ENCODE assay signal across 38 cellular contexts in the genomic region with DNA sequence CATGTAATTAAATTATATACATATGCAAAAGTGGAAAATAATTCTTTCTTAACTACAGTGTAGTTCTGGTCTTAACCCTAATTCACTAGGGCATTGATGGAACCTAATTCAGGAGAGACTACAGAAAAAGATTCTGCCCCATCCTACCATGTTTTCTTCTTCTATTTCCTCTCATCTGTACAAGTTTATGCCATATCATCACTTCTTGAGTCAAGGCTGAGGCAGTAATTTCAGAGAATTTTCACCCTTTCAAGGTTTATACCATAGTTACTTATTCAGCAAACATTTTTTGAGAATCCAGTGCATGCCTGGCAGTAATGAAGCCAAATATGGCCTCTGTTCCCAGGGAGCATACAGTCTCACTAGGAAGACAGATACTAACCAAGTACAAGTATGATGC. TPM values are rescaled to one million over a fixed set of nuclear protein-coding genes. Genes with fewer than 3 reads are reported as not detected.
"Had no signal": no experiment of that assay in that cellular context is flagged by ENCODE, and none has a peak within 500 bp of the region (broad histone marks: within the 10 kb centered on the region; RNA-seq: fewer than 3 reads in every experiment).

No MANE protein-coding gene starts in this region.

- ATAC-seq: activated CD8-positive, alpha-beta T cell treated with anti-CD3 and anti-CD28 coated beads for 36 hours; activated naive CD8-positive, alpha-beta T cell treated with anti-CD3 and anti-CD28 coated beads, Interleukin-2, amount 50 U/mL, for 24 hours; WTC11 had no signal

- FAIRE-seq: bronchial epithelial cell had no signal

- H3K36me3 ChIP-seq: ascending aorta, cardiac muscle cell, WERI-Rb-1 had no signal

- H3K27ac ChIP-seq: ascending aorta, cardiac muscle cell, WERI-Rb-1 had no signal

- H3K4me3 ChIP-seq: ascending aorta, cardiac muscle cell had no signal

- H3K36me3 Mint-ChIP-seq: activated CD4-positive, alpha-beta memory T cell treated with anti-CD3 and anti-CD28 coated beads for 36 hours; activated naive CD4-positive, alpha-beta T cell treated with anti-CD3 and anti-CD28 coated beads, Interleukin-2, amount 10 ng/mL, durations not matched to agents 7 days and 5 days; activated naive CD4-positive, alpha-beta T cell treated with anti-CD3 and anti-CD28 coated beads, Interleukin-2, amount 50 U/mL, for 24 hours; activated naive CD8-positive, alpha-beta T cell; activated naive CD8-positive, alpha-beta T cell treated with anti-CD3 and anti-CD28 coated beads, Interleukin-2, amount 10 ng/mL, durations not matched to agents 7 days and 5 days; brain; WTC11 had no signal

- DNase-seq: activated CD4-positive, alpha-beta memory T cell treated with anti-CD3 and anti-CD28 coated beads for 36 hours; activated CD4-positive, alpha-beta T cell treated with anti-CD3 and anti-CD28 coated beads for 4 hours; activated CD4-positive, alpha-beta T cell treated with anti-CD3 and anti-CD28 coated beads, Interleukin-2, amount 10 ng/mL, durations not matched to agents 24 days and 14 days; activated CD4-positive, alpha-beta T cell treated with anti-CD3 and anti-CD28 coated beads, Interleukin-2, amount 50 U/mL, for 1 hour; activated CD4-positive, alpha-beta T cell treated with anti-CD3 and anti-CD28 coated beads, Interleukin-2, amount 50 U/mL, for 4 hours; activated CD4-positive, CD25-positive, alpha-beta regulatory T cell; activated CD4-positive, CD25-positive, alpha-beta regulatory T cell treated with anti-CD3 and anti-CD28 coated beads, Interleukin-2, amount 50 U/mL, for 72 hours; activated CD8-positive, alpha-beta memory T cell treated with anti-CD3 and anti-CD28 coated beads, Interleukin-2, amount 50 U/mL, for 4 hours; activated CD8-positive, alpha-beta T cell treated with anti-CD3 and anti-CD28 coated beads for 36 hours; activated effector memory CD4-positive, alpha-beta T cell treated with Interleukin-2 at 50 U/mL for 16 hours; activated gamma-delta T cell; activated naive CD4-positive, alpha-beta T cell treated with anti-CD3 and anti-CD28 coated beads, Interleukin-2, amount 10 ng/mL, durations not matched to agents 7 days and 5 days; activated naive CD4-positive, alpha-beta T cell treated with Interleukin-2 at 50 U/mL for 16 hours; activated naive CD8-positive, alpha-beta T cell treated with anti-CD3 and anti-CD28 coated beads, Interleukin-2, amount 10 ng/mL, durations not matched to agents 7 days and 5 days; activated naive CD8-positive, alpha-beta T cell treated with anti-CD3 and anti-CD28 coated beads, Interleukin-2, amount 50 U/mL, for 24 hours; activated T-cell treated with anti-CD3 and anti-CD28 coated beads, Interleukin-2, amount 50 U/mL, for 24 hours; activated T-cell treated with anti-CD3 and anti-CD28 coated beads, Interleukin-2, amount 50 U/mL, for 48 hours; amygdala; anterior cingulate cortex; caudate nucleus; cerebellar nuclear complex; T-helper 1 cell; T-helper 2 cell; T-helper 9 cell; WERI-Rb-1 had no signal

- H3K27ac Mint-ChIP-seq: activated CD4-positive, alpha-beta memory T cell treated with anti-CD3 and anti-CD28 coated beads for 36 hours; activated CD4-positive, alpha-beta T cell treated with anti-CD3 and anti-CD28 coated beads, Interleukin-2, amount 10 ng/mL, durations not matched to agents 24 days and 14 days; activated CD8-positive, alpha-beta T cell treated with anti-CD3 and anti-CD28 coated beads for 36 hours; activated naive CD4-positive, alpha-beta T cell treated with anti-CD3 and anti-CD28 coated beads, Interleukin-2, amount 10 ng/mL, durations not matched to agents 7 days and 5 days; activated naive CD4-positive, alpha-beta T cell treated with anti-CD3 and anti-CD28 coated beads, Interleukin-2, amount 50 U/mL, for 24 hours; activated naive CD8-positive, alpha-beta T cell; activated naive CD8-positive, alpha-beta T cell treated with anti-CD3 and anti-CD28 coated beads, Interleukin-2, amount 10 ng/mL, durations not matched to agents 7 days and 5 days; activated naive CD8-positive, alpha-beta T cell treated with anti-CD3 and anti-CD28 coated beads, Interleukin-2, amount 50 U/mL, for 24 hours; activated T-cell treated with anti-CD3 and anti-CD28 coated beads, Interleukin-2, amount 50 U/mL, for 24 hours; activated T-helper 2 cell treated with anti-CD3 and anti-CD28 coated beads, Interferon-gamma antibody, Interleukin-2, Interleukin-4, amounts not matched to agents 10 μg/mL and 5 μg/mL and 100 μg/mL, durations not matched to agents 14 hours and 24 hours and 36 hours; brain; T-helper 1 cell treated with Interleukin-12 subunit alpha and Interleukin-12 subunit beta and Interleukin-4 antibody, amounts not matched to agents 30 μg/mL and 1 μg/mL, for 36 hours; T-helper 2 cell treated with Interferon-gamma antibody and Interleukin-4, amounts not matched to agents 5 μg/mL and 100 μg/mL, for 36 hours; WTC11 had no signal

- H3K4me3 Mint-ChIP-seq: activated CD4-positive, alpha-beta memory T cell treated with anti-CD3 and anti-CD28 coated beads for 36 hours; activated CD4-positive, alpha-beta T cell treated with anti-CD3 and anti-CD28 coated beads, Interleukin-2, amount 10 ng/mL, durations not matched to agents 24 days and 14 days; activated CD8-positive, alpha-beta T cell treated with anti-CD3 and anti-CD28 coated beads for 36 hours; activated naive CD4-positive, alpha-beta T cell treated with anti-CD3 and anti-CD28 coated beads, Interleukin-2, amount 10 ng/mL, durations not matched to agents 7 days and 5 days; activated naive CD4-positive, alpha-beta T cell treated with anti-CD3 and anti-CD28 coated beads, Interleukin-2, amount 50 U/mL, for 24 hours; activated naive CD8-positive, alpha-beta T cell; activated naive CD8-positive, alpha-beta T cell treated with anti-CD3 and anti-CD28 coated beads, Interleukin-2, amount 10 ng/mL, durations not matched to agents 7 days and 5 days; activated naive CD8-positive, alpha-beta T cell treated with anti-CD3 and anti-CD28 coated beads, Interleukin-2, amount 50 U/mL, for 24 hours; activated T-cell treated with anti-CD3 and anti-CD28 coated beads, Interleukin-2, amount 50 U/mL, for 24 hours; brain; central memory CD8-positive, alpha-beta T cell; T-helper 1 cell treated with Interleukin-12 subunit alpha and Interleukin-12 subunit beta and Interleukin-4 antibody, amounts not matched to agents 30 μg/mL and 1 μg/mL, for 36 hours; T-helper 2 cell treated with Interferon-gamma antibody and Interleukin-4, amounts not matched to agents 5 μg/mL and 100 μg/mL, for 36 hours; WTC11 had no signal

- H3K4me1 Mint-ChIP-seq: activated CD4-positive, alpha-beta T cell treated with anti-CD3 and anti-CD28 coated beads, Interleukin-2, amount 10 ng/mL, durations not matched to agents 24 days and 14 days; activated naive CD4-positive, alpha-beta T cell treated with anti-CD3 and anti-CD28 coated beads, Interleukin-2, amount 10 ng/mL, durations not matched to agents 7 days and 5 days; activated naive CD4-positive, alpha-beta T cell treated with anti-CD3 and anti-CD28 coated beads, Interleukin-2, amount 50 U/mL, for 24 hours; activated naive CD8-positive, alpha-beta T cell treated with anti-CD3 and anti-CD28 coated beads, Interleukin-2, amount 10 ng/mL, durations not matched to agents 7 days and 5 days; activated naive CD8-positive, alpha-beta T cell treated with anti-CD3 and anti-CD28 coated beads, Interleukin-2, amount 50 U/mL, for 24 hours; brain; central memory CD8-positive, alpha-beta T cell; WTC11 had no signal

- H3K27me3 ChIP-seq: ascending aorta, cardiac muscle cell had no signal

- H3K9me3 Mint-ChIP-seq: activated CD4-positive, alpha-beta memory T cell treated with anti-CD3 and anti-CD28 coated beads for 36 hours; activated CD4-positive, alpha-beta T cell treated with anti-CD3 and anti-CD28 coated beads, Interleukin-2, amount 10 ng/mL, durations not matched to agents 24 days and 14 days; activated CD8-positive, alpha-beta T cell treated with anti-CD3 and anti-CD28 coated beads for 36 hours; activated naive CD4-positive, alpha-beta T cell treated with anti-CD3 and anti-CD28 coated beads, Interleukin-2, amount 10 ng/mL, durations not matched to agents 7 days and 5 days; activated naive CD4-positive, alpha-beta T cell treated with anti-CD3 and anti-CD28 coated beads, Interleukin-2, amount 50 U/mL, for 24 hours; activated naive CD8-positive, alpha-beta T cell treated with anti-CD3 and anti-CD28 coated beads, Interleukin-2, amount 10 ng/mL, durations not matched to agents 7 days and 5 days; activated naive CD8-positive, alpha-beta T cell treated with anti-CD3 and anti-CD28 coated beads, Interleukin-2, amount 50 U/mL, for 24 hours; activated T-cell treated with anti-CD3 and anti-CD28 coated beads, Interleukin-2, amount 50 U/mL, for 24 hours; activated T-helper 2 cell treated with anti-CD3 and anti-CD28 coated beads, Interferon-gamma antibody, Interleukin-2, Interleukin-4, amounts not matched to agents 10 μg/mL and 5 μg/mL and 100 μg/mL, durations not matched to agents 14 hours and 24 hours and 36 hours; central memory CD8-positive, alpha-beta T cell; T-helper 1 cell treated with Interleukin-12 subunit alpha and Interleukin-12 subunit beta and Interleukin-4 antibody, amounts not matched to agents 30 μg/mL and 1 μg/mL, for 36 hours; T-helper 2 cell treated with Interferon-gamma antibody and Interleukin-4, amounts not matched to agents 5 μg/mL and 100 μg/mL, for 36 hours; WTC11 had no signal

- H3K9me3 ChIP-seq: ascending aorta had no signal

- H3K4me1 ChIP-seq: ascending aorta had no signal

RNA-seq across cellular contexts. Expression of a gene that starts 33.4 kb away (rescaled TPM):
- total RNA-seq: activated CD4-positive, alpha-beta memory T cell treated with anti-CD3 and anti-CD28 coated beads for 36 hours; activated CD4-positive, alpha-beta T cell treated with anti-CD3 and anti-CD28 coated beads, Interleukin-2, amount 10 ng/mL, durations not matched to agents 24 days and 14 days; activated CD8-positive, alpha-beta memory T cell treated with anti-CD3 and anti-CD28 coated beads for 36 hours; activated CD8-positive, alpha-beta T cell treated with anti-CD3 and anti-CD28 coated beads for 36 hours; activated naive CD8-positive, alpha-beta T cell treated with anti-CD3 and anti-CD28 coated beads, Interleukin-2, amount 10 ng/mL, durations not matched to agents 7 days and 5 days; activated T-helper 2 cell treated with anti-CD3 and anti-CD28 coated beads, Interferon-gamma antibody, Interleukin-2, Interleukin-4, amounts not matched to agents 10 μg/mL and 5 μg/mL and 100 μg/mL, durations not matched to agents 14 hours and 24 hours and 36 hours; ascending aorta; bronchial epithelial cell; chondrocyte had no signal
